In the genomic region with DNA sequence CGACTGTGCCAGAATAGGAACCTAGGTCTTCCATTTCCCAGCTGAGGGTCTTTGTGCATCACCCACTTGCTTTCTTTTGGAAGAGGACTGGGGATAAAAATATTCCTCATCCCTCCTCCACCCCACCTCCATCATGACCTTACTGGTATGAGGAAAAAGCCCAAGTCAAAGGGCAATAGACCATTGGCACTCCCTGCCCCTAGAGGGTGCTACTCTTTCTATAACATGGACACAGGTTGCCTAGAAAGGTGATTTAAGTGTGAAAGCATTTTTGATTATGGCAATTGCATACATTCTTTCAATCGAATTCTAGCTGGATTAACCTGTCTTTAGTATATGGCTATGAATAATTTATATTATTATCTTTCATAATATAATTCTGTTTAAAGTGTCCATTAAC, we compare ENCODE assay signal across 9 cellular contexts. TPM values are rescaled to one million over a fixed set of nuclear protein-coding genes. Genes with fewer than 3 reads are reported as not detected.
DNase-seq lines count a peak whose midpoint lies in the region; ATAC-seq and TF ChIP-seq lines count a peak whose summit lies in the region.
"Had no signal": no experiment of that assay in that cellular context is flagged by ENCODE, and none has a peak within 500 bp of the region (broad histone marks: within the 10 kb centered on the region; RNA-seq: fewer than 3 reads in every experiment).

No MANE protein-coding gene starts in this region.

- H3K36me3 ChIP-seq in DOHH2 (ENCODE audit: control insufficient read depth, low read length) (no peaks in the 10 kb centered on the region), IMR-90 (ENCODE audit: control insufficient read depth, insufficient read depth, low read length) (no peaks in the 10 kb centered on the region), breast epithelium (no peaks in the 10 kb centered on the region), mesenchymal stem cell (ENCODE audit: control insufficient read depth in 1 of 2, insufficient read depth in 2 of 2, low read depth in 1 of 2, low read length in 2 of 2) (no peaks in the 10 kb centered on the region)

- no peak overlapping the region for H3K14ac ChIP-seq in IMR-90 (replicated peaks; ENCODE audit: low read depth, low read length)
- no peak overlapping the region for H3K14ac ChIP-seq in mesenchymal stem cell (ENCODE audit: low read length in 2 of 2)

- no peaks in the 10 kb centered on the region for H3K9me2 ChIP-seq in DOHH2 (replicated peaks; ENCODE audit: control insufficient read depth, low read length)

- no peak overlapping the region for H3K27ac Mint-ChIP-seq in naive thymus-derived CD8-positive, alpha-beta T cell

- H2BK120ac ChIP-seq in IMR-90 (ENCODE audit: low read depth, low read length) (no peak overlapping the region), mesenchymal stem cell (ENCODE audit: low read depth, low read length) (no peak overlapping the region)

- no peak overlapping the region for H2AK9ac ChIP-seq in IMR-90 (replicated peaks; ENCODE audit: low read depth, low read length, poor library complexity)

- H3K27ac ChIP-seq in DOHH2 (ENCODE audit: low read depth, low read length) (no peak overlapping the region), IMR-90 (ENCODE audit: insufficient read depth, low read length) (no peak overlapping the region), breast epithelium (no peak overlapping the region), mesenchymal stem cell (ENCODE audit: low read length, poor library complexity, severe bottlenecking) (no peak overlapping the region)

- peaks cover 2 to 20% (median 18%) of the 10 kb centered on the region in 9 donors for H3K9me3 Mint-ChIP-seq in naive thymus-derived CD8-positive, alpha-beta T cell

- H2AFZ ChIP-seq in IMR-90 (replicated peaks; ENCODE audit: low read length, poor library complexity), result no peak overlapping the region
- no peak overlapping the region for H2AFZ ChIP-seq in mesenchymal stem cell (ENCODE audit: low read depth, low read length)

- no peak for ATAC-seq in IMR-90 (ENCODE audit: low read depth)
- no peak for ATAC-seq in GM21717 (IDR thresholded peaks at IDR 0.05; ENCODE audit: unreplicated experiment)
- no peak for ATAC-seq in naive thymus-derived CD8-positive, alpha-beta T cell

- H2BK5ac ChIP-seq in IMR-90 (ENCODE audit: low read depth, low read length, poor library complexity, severe bottlenecking), result no peak overlapping the region
- no peak overlapping the region for H2BK5ac ChIP-seq in mesenchymal stem cell (ENCODE audit: low read depth, low read length, poor library complexity, severe bottlenecking)

- no peak overlapping the region for H3K4me3 ChIP-seq in DOHH2 (ENCODE audit: low read length)
- H3K4me3 ChIP-seq in IMR-90 (ENCODE audit: insufficient read depth, low read depth, low read length), result no peak overlapping the region
- no peak overlapping the region for H3K4me3 ChIP-seq in breast epithelium
- no peak overlapping the region for H3K4me3 ChIP-seq in mesenchymal stem cell (ENCODE audit: insufficient read depth in 1 of 2, low read depth in 1 of 2, low read length in 2 of 2)

- H4K91ac ChIP-seq in IMR-90 (ENCODE audit: insufficient read depth, low read depth, low read length), result no peak overlapping the region
- H4K91ac ChIP-seq in mesenchymal stem cell (ENCODE audit: low read length), result no peak overlapping the region

- no peak; the same call in 1 of the 2 replicates for TF ChIP-seq RAD21 in IMR-90 (IDR thresholded peaks at IDR 0.05; ENCODE audit: low read length)

- peaks cover 2% of the 10 kb centered on the region for H3K27me3 ChIP-seq in DOHH2 (ENCODE audit: control insufficient read depth, low read length)
- H3K27me3 ChIP-seq in IMR-90 (ENCODE audit: control insufficient read depth, insufficient read depth, low read length), result peaks cover 15% of the 10 kb centered on the region
- no peaks in the 10 kb centered on the region for H3K27me3 ChIP-seq in breast epithelium
- no peaks in the 10 kb centered on the region for H3K27me3 ChIP-seq in mesenchymal stem cell (ENCODE audit: control insufficient read depth in 1 of 2, insufficient read depth in 1 of 2, low read length in 2 of 2)

- peaks cover 5 to 12% (median 8%) of the 10 kb centered on the region in 5 donors for H3K27me3 Mint-ChIP-seq in naive thymus-derived CD8-positive, alpha-beta T cell

- no peak overlapping the region for H2BK20ac ChIP-seq in IMR-90 (ENCODE audit: low read depth, low read length)

- H4K5ac ChIP-seq in IMR-90 (ENCODE audit: low read depth, low read length), result no peak overlapping the region

- H3K23ac ChIP-seq in IMR-90 (ENCODE audit: low read depth, low read length), result no peak overlapping the region
- no peak overlapping the region for H3K23ac ChIP-seq in mesenchymal stem cell (ENCODE audit: low read length in 2 of 2)

- H3K18ac ChIP-seq in IMR-90 (ENCODE audit: low read depth, low read length), result no peak overlapping the region
- H3K18ac ChIP-seq in mesenchymal stem cell (ENCODE audit: low read depth in 1 of 2, low read length in 2 of 2), result no peak overlapping the region

- H3K4me1 ChIP-seq in DOHH2 (ENCODE audit: control insufficient read depth, low read length), result no peaks in the 10 kb centered on the region
- no peaks in the 10 kb centered on the region for H3K4me1 ChIP-seq in IMR-90 (ENCODE audit: control insufficient read depth, insufficient read depth, low read length)
- H3K4me1 ChIP-seq in breast epithelium, result no peaks in the 10 kb centered on the region
- H3K4me1 ChIP-seq in mesenchymal stem cell (ENCODE audit: control insufficient read depth, insufficient read depth, low read depth, low read length), result no peaks in the 10 kb centered on the region

- H3K79me2 ChIP-seq in DOHH2 (ENCODE audit: control insufficient read depth, low read length), result no peaks in the 10 kb centered on the region

- H3K4me1 Mint-ChIP-seq in naive thymus-derived CD8-positive, alpha-beta T cell, result no peaks in the 10 kb centered on the region

- no peak overlapping the region for H3K56ac ChIP-seq in IMR-90 (ENCODE audit: extremely low read depth, insufficient read depth, low read length)

- CTCF ChIA-PET in IMR-90 (lab: Yijun Ruan, JAX), result interaction anchor here (0.8 to 1.7 kb wide), 2 partner anchors 10 to 13 kb away, joined by 3 read pairs; no protein-coding TSS in a partner anchor

- DNase-seq in IMR-90 (no peak), breast epithelium (ENCODE audit: low spot score in 2 of 2) (no peak), mesenchymal stem cell (peak; percentile 5), NCI-H2227 (lab: John Stamatoyannopoulos, UW; ENCODE audit: unreplicated experiment) (no peak), NCI-H446 (lab: John Stamatoyannopoulos, UW) (no peak)
- no peak for DNase-seq in naive thymus-derived CD8-positive, alpha-beta T cell
- DNase-seq: NCI-H146 had no signal

- H3K79me1 ChIP-seq in IMR-90 (ENCODE audit: low read depth in 1 of 2, low read length in 2 of 2), result no peaks in the 10 kb centered on the region
- H3K79me1 ChIP-seq in mesenchymal stem cell (replicated peaks; ENCODE audit: low read length, poor library complexity, severe bottlenecking), result no peaks in the 10 kb centered on the region

- H3K4me3 Mint-ChIP-seq in naive thymus-derived CD8-positive, alpha-beta T cell, result no peak overlapping the region

- no peak overlapping the region for H3K4me2 ChIP-seq in DOHH2 (ENCODE audit: low read length)
- H3K4me2 ChIP-seq in IMR-90 (ENCODE audit: low read depth, low read length), result no peak overlapping the region
- H3K4me2 ChIP-seq in mesenchymal stem cell (ENCODE audit: low read length, poor library complexity, severe bottlenecking), result no peak overlapping the region

- no peaks in the 10 kb centered on the region for H3K9me1 ChIP-seq in IMR-90 (ENCODE audit: insufficient read depth, low read length)

- no TSS peak for BruUV-seq in IMR-90 (replicated peaks; lab: Mats Ljungman, UMichigan)

- no CpG with 5 or more reads among the region's 2 CpGs for WGBS in IMR-90 (ENCODE audit: extremely low coverage in 2 of 2, insufficient read length in 1 of 2), 2 experiments
- WGBS in mesenchymal stem cell, result 83% methylated on average over 1 of the region's 2 CpGs

- no peak overlapping the region for H3K4ac ChIP-seq in IMR-90 (ENCODE audit: low read depth, low read length)
- H3K4ac ChIP-seq in mesenchymal stem cell (ENCODE audit: low read depth in 1 of 2, low read length in 2 of 2), result no peak overlapping the region

- H3F3A ChIP-seq in DOHH2 (ENCODE audit: control insufficient read depth, insufficient read depth), result no peaks in the 10 kb centered on the region

- no peaks in the 10 kb centered on the region for H3K9me3 ChIP-seq in DOHH2 (ENCODE audit: control insufficient read depth, insufficient read depth, low read length)
- H3K9me3 ChIP-seq in IMR-90 (ENCODE audit: control insufficient read depth, insufficient read depth, low read length), result peaks cover 8% of the 10 kb centered on the region
- peaks cover 0 to 6% of the 10 kb centered on the region in 2 donors for H3K9me3 ChIP-seq in breast epithelium
- H3K9me3 ChIP-seq in mesenchymal stem cell (ENCODE audit: control insufficient read depth, low read length), result peaks cover 5% of the 10 kb centered on the region

- H4K8ac ChIP-seq in IMR-90 (ENCODE audit: low read depth in 2 of 2, low read length in 2 of 2) (no peak overlapping the region), mesenchymal stem cell (ENCODE audit: low read length) (no peak overlapping the region)

- H2BK12ac ChIP-seq in mesenchymal stem cell (ENCODE audit: low read length in 2 of 2), result no peak overlapping the region

- H2AK5ac ChIP-seq in IMR-90 (ENCODE audit: low read depth, low read length) (no peak overlapping the region), mesenchymal stem cell (ENCODE audit: low read length, severe bottlenecking) (no peak overlapping the region)

- POLR2A ChIA-PET in IMR-90 (lab: Charles Lee; ENCODE audit: unreplicated experiment), result no interaction called here
- POLR2A ChIA-PET in naive thymus-derived CD8-positive, alpha-beta T cell (lab: Charles Lee), result no interaction called here

- peaks cover 0 to 21% (median 3%) of the 10 kb centered on the region in 3 donors for H3K36me3 Mint-ChIP-seq in naive thymus-derived CD8-positive, alpha-beta T cell

- peak; percentile 51 for TF ChIP-seq CTCF in DOHH2 (IDR thresholded peaks at IDR 0.05; ENCODE audit: low read depth, low read length, poor library complexity, severe bottlenecking)
- 0 out of 2 replicates have a peak, but pooled peaks have one; percentile 22 for TF ChIP-seq CTCF in IMR-90 (conservative IDR thresholded peaks at IDR 0.05; ENCODE audit: low read depth, low read length)
- TF ChIP-seq CTCF in breast epithelium (IDR thresholded peaks at IDR 0.05), result peak in 2 of 3 donors; percentile 25 to 32

- TF ChIP-seq POLR2A in IMR-90 (IDR thresholded peaks at IDR 0.05; ENCODE audit: low read depth, low read length) (no peak), breast epithelium (IDR thresholded peaks at IDR 0.05) (no peak)

- dilution Hi-C loops in IMR-90 (cut with HindIII; ENCODE audit: low sequenced_read_pairs, unreplicated experiment), result no loop called here

- H4K20me1 ChIP-seq in DOHH2 (ENCODE audit: control insufficient read depth, insufficient read depth, low read depth, low read length) (no peaks in the 10 kb centered on the region), IMR-90 (ENCODE audit: insufficient read depth, low read length) (no peaks in the 10 kb centered on the region)

- in situ Hi-C loops in IMR-90 (cut with MboI; ENCODE audit: low sequenced_read_pairs), result loop anchor here (25.0 kb wide), 1 partner anchor 91 kb away; no protein-coding TSS in a partner anchor

- no peak overlapping the region for H3K9ac ChIP-seq in IMR-90 (ENCODE audit: low read depth, low read length)
- H3K9ac ChIP-seq in mesenchymal stem cell (ENCODE audit: low read length), result no peak overlapping the region

- intact Hi-C loops in IMR-90 (cut with micrococcal nuclease) (no loop called here), breast epithelium (cut with DNase I; ENCODE audit: low total_unique reads) (no loop called here)

- H2BK15ac ChIP-seq in IMR-90 (ENCODE audit: low read depth, low read length) (no peak overlapping the region), mesenchymal stem cell (ENCODE audit: low read depth, poor library complexity, severe bottlenecking) (no peak overlapping the region)

RNA-seq across cellular contexts. Expression of gene ZNF618, which starts 22.8 kb away (rescaled TPM):
- total RNA-seq in IMR-90 (2012; rRNA removed), result 7.5 and 8.2 TPM in 2 replicates
- polyA plus RNA-seq in IMR-90 (2012; rRNA removed), result 9.4 and 10.2 TPM in 2 replicates
- 4.1 and 5.9 TPM in 2 replicates for polyA plus RNA-seq in IMR-90 (2012; cell fraction: cytosol; rRNA removed)
- polyA plus RNA-seq in IMR-90 (2012; cell fraction: nucleus; rRNA removed; ENCODE audit: low replicate concordance), result 18.5 and 28.9 TPM in 2 replicates
- 10 to 100 TPM in 2 of 3 donors, 1 to 10 TPM in 1; 4.6 to 11.8 (median 10.4) TPM for total RNA-seq in breast epithelium
- 19.0 TPM for polyA plus RNA-seq in mesenchymal stem cell (2013, experiment 1 of 2)
- polyA plus RNA-seq in mesenchymal stem cell (2013, experiment 2 of 2), result 18.9 TPM
- total RNA-seq in naive thymus-derived CD8-positive, alpha-beta T cell, result under 1 TPM; 0.68 to 0.69 TPM
- polyA plus RNA-seq in naive thymus-derived CD8-positive, alpha-beta T cell, result 1 to 10 TPM in 1 of 3 donors, under 1 TPM in 2; 0.47 to 1.1 (median 0.98) TPM
